ENCODE assay signal across 31 cellular contexts in the genomic region with DNA sequence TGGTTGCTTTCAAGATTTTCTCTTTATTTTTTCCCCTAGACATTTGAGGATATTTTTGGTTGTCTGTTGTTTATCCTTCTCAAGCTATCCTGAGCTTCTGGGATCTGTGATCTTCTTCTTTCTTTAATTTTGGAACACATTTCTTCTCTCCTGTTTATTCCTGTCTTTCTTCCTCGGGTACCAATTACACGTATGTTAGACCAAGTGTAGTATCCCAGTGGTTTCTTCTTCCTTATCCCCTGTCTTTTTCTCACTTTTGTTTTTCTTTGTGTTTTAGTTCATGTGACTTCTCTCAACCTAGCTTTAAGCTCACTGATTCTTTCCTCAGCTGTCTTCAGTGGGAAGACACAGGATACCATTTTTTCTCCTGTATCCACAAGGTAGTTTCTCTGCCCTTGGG.
"Had no signal": no experiment of that assay in that cellular context is flagged by ENCODE, and none has a peak within 500 bp of the region (broad histone marks: within the 10 kb centered on the region; RNA-seq: fewer than 3 reads in every experiment).

No MANE protein-coding gene starts in this region.

- H3K27me3 ChIP-seq: ascending aorta, body of pancreas, breast epithelium, Peyer's patch, SJSA1 had no signal

- ATAC-seq: activated CD8-positive, alpha-beta T cell treated with anti-CD3 and anti-CD28 coated beads for 36 hours; activated T-cell treated with anti-CD3 and anti-CD28 coated beads, Interleukin-2, amount 50 U/mL, for 72 hours; activated T-helper 17 cell treated with anti-CD3 and anti-CD28 coated beads, Interleukin-2, amount 50 U/mL, for 72 hours; body of pancreas had no signal

- H3K4me1 ChIP-seq: ascending aorta, breast epithelium had no signal

- H3K36me3 Mint-ChIP-seq: activated naive CD8-positive, alpha-beta T cell treated with anti-CD3 and anti-CD28 coated beads for 36 hours had no signal

- H3K9ac ChIP-seq: SK-N-SH had no signal

- H3K27ac Mint-ChIP-seq: activated CD4-positive, alpha-beta T cell treated with anti-CD3 and anti-CD28 coated beads, Interleukin-2, amount 10 ng/mL, durations not matched to agents 24 days and 14 days; activated CD8-positive, alpha-beta T cell treated with anti-CD3 and anti-CD28 coated beads for 36 hours; activated naive CD8-positive, alpha-beta T cell treated with anti-CD3 and anti-CD28 coated beads for 36 hours; activated T-cell treated with anti-CD3 and anti-CD28 coated beads, Interleukin-2, amount 50 U/mL, for 72 hours; activated T-helper 17 cell treated with anti-CD3 and anti-CD28 coated beads, Interleukin-2, amount 50 U/mL, for 72 hours; T-helper 1 cell treated with Interleukin-12 subunit alpha and Interleukin-12 subunit beta and Interleukin-4 antibody, amounts not matched to agents 30 μg/mL and 1 μg/mL, for 36 hours; T-helper 2 cell treated with Interferon-gamma antibody and Interleukin-4, amounts not matched to agents 5 μg/mL and 100 μg/mL, for 36 hours had no signal

- H3K36me3 ChIP-seq: ascending aorta, breast epithelium, Peyer's patch, SJSA1 had no signal

- DNase-seq: activated CD4-positive, alpha-beta T cell treated with anti-CD3 and anti-CD28 coated beads, Interleukin-2, amount 10 ng/mL, durations not matched to agents 24 days and 14 days; activated CD4-positive, alpha-beta T cell treated with anti-CD3 and anti-CD28 coated beads, Interleukin-2, amount 50 U/mL, for 4 hours; activated CD8-positive, alpha-beta T cell treated with anti-CD3 and anti-CD28 coated beads for 36 hours; activated effector memory CD4-positive, alpha-beta T cell treated with anti-CD3 and anti-CD28 coated beads, Interleukin-2, amount 50 U/mL, for 16 hours; activated naive CD4-positive, alpha-beta T cell; activated naive CD4-positive, alpha-beta T cell treated with anti-CD3 and anti-CD28 coated beads, Interleukin-2, amount 50 U/mL, for 16 hours; activated naive CD8-positive, alpha-beta T cell treated with anti-CD3 and anti-CD28 coated beads for 36 hours; activated T-cell treated with anti-CD3 and anti-CD28 coated beads, Interleukin-2, amount 50 U/mL, for 1 hour; activated T-cell treated with anti-CD3 and anti-CD28 coated beads, Interleukin-2, amount 50 U/mL, for 72 hours; amygdala; body of pancreas; NCI-H1092 treated with DMSO at 0.1 percent for 48 hours; NCI-H1417; NCI-H146; NCI-H187; NCI-H2029 treated with DMSO at 0.1 percent for 48 hours; NCI-H2171 treated with DMSO at 0.1 percent for 48 hours; NCI-H2227 treated with DMSO at 0.1 percent for 48 hours; NCI-H446; NCI-H510A treated with DMSO at 0.1 percent for 48 hours; NCI-H526 treated with DMSO at 0.1 percent for 48 hours; Peyer's patch; RPMI8226; SHP77 treated with DMSO at 0.1 percent for 48 hours; SK-N-SH had no signal

- H3K27ac ChIP-seq: ascending aorta, body of pancreas, breast epithelium, Peyer's patch, SJSA1 had no signal

- H3K4me1 Mint-ChIP-seq: activated CD4-positive, alpha-beta T cell treated with anti-CD3 and anti-CD28 coated beads, Interleukin-2, amount 10 ng/mL, durations not matched to agents 24 days and 14 days; activated naive CD8-positive, alpha-beta T cell treated with anti-CD3 and anti-CD28 coated beads for 36 hours; activated T-helper 17 cell treated with anti-CD3 and anti-CD28 coated beads, Interleukin-2, amount 50 U/mL, for 72 hours had no signal

- H3K4me3 ChIP-seq: ascending aorta, body of pancreas, breast epithelium, Peyer's patch, SJSA1 had no signal

- H3K9me2 ChIP-seq: SK-N-SH had no signal

- H3K4me2 ChIP-seq: SK-N-SH had no signal

- H3K4me3 Mint-ChIP-seq: activated CD4-positive, alpha-beta T cell treated with anti-CD3 and anti-CD28 coated beads, Interleukin-2, amount 10 ng/mL, durations not matched to agents 24 days and 14 days; activated CD8-positive, alpha-beta T cell treated with anti-CD3 and anti-CD28 coated beads for 36 hours; activated naive CD8-positive, alpha-beta T cell treated with anti-CD3 and anti-CD28 coated beads for 36 hours; activated T-cell treated with anti-CD3 and anti-CD28 coated beads, Interleukin-2, amount 50 U/mL, for 72 hours; activated T-helper 17 cell treated with anti-CD3 and anti-CD28 coated beads, Interleukin-2, amount 50 U/mL, for 72 hours; T-helper 1 cell treated with Interleukin-12 subunit alpha and Interleukin-12 subunit beta and Interleukin-4 antibody, amounts not matched to agents 30 μg/mL and 1 μg/mL, for 36 hours; T-helper 2 cell treated with Interferon-gamma antibody and Interleukin-4, amounts not matched to agents 5 μg/mL and 100 μg/mL, for 36 hours had no signal
